13 cellular contexts compared by ENCODE assay signal in genomic region chr20:20547876-20548266, GRCh38.
"Had no signal": no experiment of that assay in that cellular context is flagged by ENCODE, and none has a peak within 500 bp of the region (broad histone marks: within the 10 kb centered on the region; RNA-seq: fewer than 3 reads in every experiment).

No MANE protein-coding gene starts in this region.

- H3K4me3 Mint-ChIP-seq: activated CD4-positive, alpha-beta memory T cell treated with anti-CD3 and anti-CD28 coated beads for 36 hours; activated naive CD4-positive, alpha-beta T cell treated with anti-CD3 and anti-CD28 coated beads for 36 hours; activated T-helper 1 cell treated with anti-CD3 and anti-CD28 coated beads, Interleukin-12 subunit alpha, Interleukin-12 subunit beta, Interleukin-2, Interleukin-4 antibody, amounts not matched to agents 30 ng/mL and 10 ng/mL and 1 ng/mL, durations not matched to agents 14 hours and 24 hours and 36 hours; naive B cell had no signal

- H3K9me3 Mint-ChIP-seq: activated CD4-positive, alpha-beta memory T cell treated with anti-CD3 and anti-CD28 coated beads for 36 hours; activated naive CD4-positive, alpha-beta T cell treated with anti-CD3 and anti-CD28 coated beads for 36 hours; activated T-helper 1 cell treated with anti-CD3 and anti-CD28 coated beads, Interleukin-12 subunit alpha, Interleukin-12 subunit beta, Interleukin-2, Interleukin-4 antibody, amounts not matched to agents 30 ng/mL and 10 ng/mL and 1 ng/mL, durations not matched to agents 14 hours and 24 hours and 36 hours had no signal

- H3K4me3 ChIP-seq: coronary artery, lower lobe of right lung, tibial nerve had no signal

- H3K27me3 Mint-ChIP-seq: activated CD4-positive, alpha-beta memory T cell treated with anti-CD3 and anti-CD28 coated beads for 36 hours; naive B cell had no signal

- H3K27ac ChIP-seq: coronary artery, lower lobe of right lung, parathyroid adenoma, tibial nerve had no signal

- H3K27ac Mint-ChIP-seq: activated CD4-positive, alpha-beta memory T cell treated with anti-CD3 and anti-CD28 coated beads for 36 hours; activated naive CD4-positive, alpha-beta T cell treated with anti-CD3 and anti-CD28 coated beads for 36 hours had no signal

- H3K4me1 ChIP-seq: lower lobe of right lung, parathyroid adenoma, tibial nerve had no signal

- DNase-seq: activated CD4-positive, alpha-beta T cell treated with anti-CD3 and anti-CD28 coated beads for 1 hour; effector memory CD4-positive, alpha-beta T cell; hypothalamus; lower lobe of right lung; naive B cell; stimulated activated CD4-positive, alpha-beta T cell treated with anti-CD3 and anti-CD28 coated beads, Interleukin-4, amount 100 ng/mL, for 4 hours; T-helper 9 cell had no signal

- H3K9me3 ChIP-seq: lower lobe of right lung, tibial nerve had no signal

- H3K27me3 ChIP-seq: tibial nerve had no signal
